Comparison of ENCODE assay signal across 9 cellular contexts in genomic region chrX:20515841-20516461, GRCh38.
DNase-seq lines count a peak whose midpoint lies in the region; ATAC-seq and TF ChIP-seq lines count a peak whose summit lies in the region.
"Had no signal": no experiment of that assay in that cellular context is flagged by ENCODE, and none has a peak within 500 bp of the region (broad histone marks: within the 10 kb centered on the region; RNA-seq: fewer than 3 reads in every experiment).

No MANE protein-coding gene starts in this region.

- H3K9me3 ChIP-seq in RWPE2 (ENCODE audit: severe bottlenecking): no peaks in the 10 kb centered on the region
- H3K9me3 ChIP-seq in fibroblast of lung (ENCODE audit: control insufficient read depth, insufficient read depth, low read depth, low read length): no peaks in the 10 kb centered on the region
- H3K9me3 ChIP-seq in ovary: no peaks in the 10 kb centered on the region
- no peaks in the 10 kb centered on the region for H3K9me3 ChIP-seq in esophagus squamous epithelium
- H3K9me3 ChIP-seq: right lobe of liver had no signal

- no peak for TF ChIP-seq EP300 in ovary (IDR thresholded peaks at IDR 0.05)

- H3K79me2 ChIP-seq in fibroblast of lung (ENCODE audit: control insufficient read depth, insufficient read depth, low read length): no peaks in the 10 kb centered on the region

- 40 to 47% (median 43%) methylated on average over 1 of the region's 1 CpG for WGBS in ovary, 3 donors
- 22 to 25% methylated on average over 1 of the region's 1 CpG for WGBS in esophagus squamous epithelium, 2 donors

- peak; percentile 60 to 61 for DNase-seq in AML-193 (lab: John Stamatoyannopoulos, UW)
- DNase-seq in RWPE2 (ENCODE audit: low spot score): no peak
- DNase-seq in fibroblast of lung (ENCODE audit: low read depth in 2 of 2): peak; percentile 82 to 96
- DNase-seq in stimulated activated naive CD8-positive, alpha-beta T cell treated with anti-CD3 and anti-CD28 coated beads, Interleukin-15, Interleukin-2, amounts not matched to agents 100 U/mL and 50 U/mL, for 24 hours: peak; percentile 27
- no peak for DNase-seq in ovary
- no peak for DNase-seq in esophagus squamous epithelium (lab: John Stamatoyannopoulos, UW)
- DNase-seq: right lobe of liver had no signal

- no peaks in the 10 kb centered on the region for H4K20me1 ChIP-seq in fibroblast of lung (ENCODE audit: control insufficient read depth, extremely low read depth, insufficient read depth, low read length)

- peak overlapping the region; percentile 72 for H3K27ac ChIP-seq in RWPE2 (ENCODE audit: poor library complexity, severe bottlenecking)
- H3K27ac ChIP-seq in fibroblast of lung (ENCODE audit: insufficient read depth, low read length): peak overlapping the region; percentile 74
- H3K27ac ChIP-seq in ovary: no peak overlapping the region
- H3K27ac ChIP-seq in esophagus squamous epithelium: peak overlapping the region in 2 of 4 donors; percentile 3 to 23
- H3K27ac ChIP-seq: right lobe of liver had no signal

- H3K4me1 ChIP-seq in RWPE2 (ENCODE audit: insufficient read depth, poor library complexity, severe bottlenecking): peaks cover 17% of the 10 kb centered on the region
- peaks cover 6% of the 10 kb centered on the region for H3K4me1 ChIP-seq in fibroblast of lung (ENCODE audit: control insufficient read depth, extremely low read depth, insufficient read depth, low read length)
- H3K4me1 ChIP-seq in ovary (ENCODE audit: insufficient read depth): no peaks in the 10 kb centered on the region
- no peaks in the 10 kb centered on the region for H3K4me1 ChIP-seq in esophagus squamous epithelium
- H3K4me1 ChIP-seq: right lobe of liver had no signal

- H3K27me3 ChIP-seq in RWPE2 (ENCODE audit: insufficient read depth, poor library complexity, severe bottlenecking) (no peaks in the 10 kb centered on the region), fibroblast of lung (ENCODE audit: control insufficient read depth, insufficient read depth, low read length) (no peaks in the 10 kb centered on the region), ovary (no peaks in the 10 kb centered on the region), esophagus squamous epithelium (no peaks in the 10 kb centered on the region)
- H3K27me3 ChIP-seq: right lobe of liver had no signal

- ATAC-seq in GM18909 (IDR thresholded peaks at IDR 0.05; ENCODE audit: poor library complexity, unreplicated experiment) (peak; percentile 99), HG03097 (IDR thresholded peaks at IDR 0.05; ENCODE audit: low FRiP score, unreplicated experiment) (peak; percentile 95), RWPE2 (ENCODE audit: low read depth) (peak; percentile 94)
- peak; percentile 83 for ATAC-seq in stimulated activated naive CD8-positive, alpha-beta T cell treated with anti-CD3 and anti-CD28 coated beads, Interleukin-15, Interleukin-2, amounts not matched to agents 100 U/mL and 50 U/mL, for 24 hours

- no peaks in the 10 kb centered on the region for H3K36me3 ChIP-seq in RWPE2 (ENCODE audit: low read depth)
- H3K36me3 ChIP-seq in fibroblast of lung (ENCODE audit: control insufficient read depth, insufficient read depth, low read length): no peaks in the 10 kb centered on the region
- H3K36me3 ChIP-seq in ovary: no peaks in the 10 kb centered on the region
- no peaks in the 10 kb centered on the region for H3K36me3 ChIP-seq in esophagus squamous epithelium
- H3K36me3 ChIP-seq: right lobe of liver had no signal

- peak overlapping the region; percentile 35 for H3K4me2 ChIP-seq in fibroblast of lung (ENCODE audit: extremely low read depth, insufficient read depth, low read length)

- H2AFZ ChIP-seq in fibroblast of lung (ENCODE audit: low read length): no peak overlapping the region

- intact Hi-C loops in ovary (cut with DNase I): no loop called here
- intact Hi-C loops in esophagus squamous epithelium (cut with DNase I): no loop called here

- TF ChIP-seq POLR2A in ovary (IDR thresholded peaks at IDR 0.05) (no peak), esophagus squamous epithelium (IDR thresholded peaks at IDR 0.05) (no peak)

- H3K9ac ChIP-seq in fibroblast of lung (ENCODE audit: insufficient read depth, low read length): no peak overlapping the region

- H3K4me3 ChIP-seq in RWPE2 (ENCODE audit: severe bottlenecking): no peak overlapping the region
- H3K4me3 ChIP-seq in fibroblast of lung (replicated peaks in 1 of 4; ENCODE audit: control extremely low read depth in 1 of 4, insufficient read depth in 1 of 4, low read depth in 3 of 4, low read length in 4 of 4): no peak overlapping the region
- H3K4me3 ChIP-seq in ovary: no peak overlapping the region
- H3K4me3 ChIP-seq in esophagus squamous epithelium: no peak overlapping the region
- H3K4me3 ChIP-seq: right lobe of liver had no signal

- TF ChIP-seq CTCF in RWPE2 (IDR thresholded peaks at IDR 0.05; ENCODE audit: poor library complexity, severe bottlenecking): no peak
- no peak for TF ChIP-seq CTCF in fibroblast of lung (conservative IDR thresholded peaks at IDR 0.05 in 1 of 2, IDR thresholded peaks at IDR 0.05 in 1 of 2; ENCODE audit: low read depth in 1 of 2, low read length in 2 of 2)
- no peak for TF ChIP-seq CTCF in ovary (IDR thresholded peaks at IDR 0.05)
- no peak for TF ChIP-seq CTCF in esophagus squamous epithelium (IDR thresholded peaks at IDR 0.05)

Comparison
In these comparisons a context has a peak if more than half of its experiments do, and no peak if none do; other contexts are left out.
1. DNase-seq: peak in AML-193 (2 of 2), fibroblast of lung (2 of 2) and stimulated activated naive CD8-positive, alpha-beta T cell treated with anti-CD3 and anti-CD28 coated beads, Interleukin-15, Interleukin-2, amounts not matched to agents 100 U/mL and 50 U/mL, for 24 hours (single experiment); none in RWPE2 (single experiment), ovary (0 of 5) and esophagus squamous epithelium (single experiment).
2. H3K27ac ChIP-seq: peak in RWPE2 (single experiment) and fibroblast of lung (single experiment); none in ovary (0 of 2).
3. Peak in every context shown above with its lines, with median percentiles within 50 percentile points of each other: ATAC-seq.